In the genomic region with DNA sequence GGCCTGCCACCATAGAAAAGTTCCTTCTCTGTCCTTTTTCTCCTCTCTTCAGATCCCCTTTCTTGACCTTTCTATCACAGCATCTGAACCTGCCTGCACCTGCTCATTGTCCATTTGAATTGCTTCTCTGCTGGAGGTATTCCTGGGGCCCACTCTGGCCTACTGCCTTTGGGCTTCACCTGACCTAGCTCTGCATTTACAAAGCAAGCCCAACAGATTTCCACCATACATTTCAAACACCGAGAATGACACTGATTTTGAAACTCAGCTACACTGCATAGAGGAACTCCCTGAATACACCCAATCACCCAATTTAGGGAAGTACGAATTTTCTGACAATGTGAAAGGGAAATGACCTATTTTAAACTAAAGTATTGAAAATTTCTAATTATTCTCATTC, we compare ENCODE assay signal across 12 cellular contexts.
A peak's percentile ranks its signal among the peaks of the same experiment; 100 is the strongest.
DNase-seq lines count a peak whose midpoint lies in the region; ATAC-seq and TF ChIP-seq lines count a peak whose summit lies in the region.
"Had no signal": no experiment of that assay in that cellular context is flagged by ENCODE, and none has a peak within 500 bp of the region (broad histone marks: within the 10 kb centered on the region; RNA-seq: fewer than 3 reads in every experiment).

No MANE protein-coding gene starts in this region.

- no peak overlapping the region for H3K4me3 ChIP-seq in suprapubic skin

- H3K27me3 Mint-ChIP-seq in activated CD8-positive, alpha-beta T cell treated with anti-CD3 and anti-CD28 coated beads for 36 hours, result no peaks in the 10 kb centered on the region
- H3K27me3 Mint-ChIP-seq: activated CD4-positive, alpha-beta T cell treated with anti-CD3 and anti-CD28 coated beads, Interleukin-2, amount 10 ng/mL, durations not matched to agents 7 days and 5 days had no signal

- DNase-seq in iPS-NIHi11 (ENCODE audit: low spot score) (peak; percentile 46), suprapubic skin (ENCODE audit: low spot score in 2 of 2) (no peak), LoVo (ENCODE audit: low spot score) (no peak)
- DNase-seq in activated CD8-positive, alpha-beta T cell treated with anti-CD3 and anti-CD28 coated beads for 36 hours, result no peak
- DNase-seq: activated CD4-positive, alpha-beta T cell treated with anti-CD3 and anti-CD28 coated beads, Interleukin-2, amount 10 ng/mL, durations not matched to agents 7 days and 5 days; NCI-H82 had no signal

- ATAC-seq in GM18511 (IDR thresholded peaks at IDR 0.05; ENCODE audit: unreplicated experiment) (peak; percentile 91), GM21723 (IDR thresholded peaks at IDR 0.05; ENCODE audit: unreplicated experiment) (peak; percentile 86), HG03521 (IDR thresholded peaks at IDR 0.05; ENCODE audit: unreplicated experiment) (peak; percentile 70), HG03571 (IDR thresholded peaks at IDR 0.05; ENCODE audit: unreplicated experiment) (no peak)
- ATAC-seq in activated CD8-positive, alpha-beta T cell treated with anti-CD3 and anti-CD28 coated beads for 36 hours, result no peak

- POLR2A ChIA-PET in activated CD8-positive, alpha-beta T cell treated with anti-CD3 and anti-CD28 coated beads for 36 hours (lab: Charles Lee), result no interaction called here

- H3K27ac ChIP-seq in suprapubic skin, result no peak overlapping the region
- H3K27ac ChIP-seq: parathyroid adenoma had no signal

- no peak for TF ChIP-seq POLR2A in suprapubic skin (IDR thresholded peaks at IDR 0.05)

- WGBS in suprapubic skin, result 72% methylated on average over 2 of the region's 2 CpGs

- TF ChIP-seq EP300 in suprapubic skin (IDR thresholded peaks at IDR 0.05), result no peak

- H3K4me1 Mint-ChIP-seq in activated CD8-positive, alpha-beta T cell treated with anti-CD3 and anti-CD28 coated beads for 36 hours (ENCODE audit: low read depth), result peaks cover 10% of the 10 kb centered on the region
- H3K4me1 Mint-ChIP-seq: activated CD4-positive, alpha-beta T cell treated with anti-CD3 and anti-CD28 coated beads, Interleukin-2, amount 10 ng/mL, durations not matched to agents 7 days and 5 days had no signal

- H3K36me3 Mint-ChIP-seq in activated CD8-positive, alpha-beta T cell treated with anti-CD3 and anti-CD28 coated beads for 36 hours (ENCODE audit: low read depth), result peaks cover 2% of the 10 kb centered on the region
- H3K36me3 Mint-ChIP-seq: brain had no signal

- CTCF ChIA-PET in activated CD8-positive, alpha-beta T cell treated with anti-CD3 and anti-CD28 coated beads for 36 hours (lab: Charles Lee), result interaction anchor here (0.6 kb wide), 1 partner anchor 269 kb away, joined by 3 read pairs; no protein-coding TSS in a partner anchor

- TF ChIP-seq CTCF in activated CD8-positive, alpha-beta T cell treated with anti-CD3 and anti-CD28 coated beads for 36 hours (IDR thresholded peaks at IDR 0.05), result no peak
- TF ChIP-seq CTCF in suprapubic skin (IDR thresholded peaks at IDR 0.05), result no peak

- H3K4me1 ChIP-seq in suprapubic skin, result peaks cover 14% of the 10 kb centered on the region
- H3K4me1 ChIP-seq: parathyroid adenoma had no signal

- peaks cover 19% of the 10 kb centered on the region for H3K9me3 Mint-ChIP-seq in activated CD8-positive, alpha-beta T cell treated with anti-CD3 and anti-CD28 coated beads for 36 hours

- H3K27me3 ChIP-seq in suprapubic skin, result no peaks in the 10 kb centered on the region

- no peak overlapping the region for H3K4me3 Mint-ChIP-seq in activated CD8-positive, alpha-beta T cell treated with anti-CD3 and anti-CD28 coated beads for 36 hours
- H3K4me3 Mint-ChIP-seq: activated CD4-positive, alpha-beta T cell treated with anti-CD3 and anti-CD28 coated beads, Interleukin-2, amount 10 ng/mL, durations not matched to agents 7 days and 5 days; brain had no signal

- no peaks in the 10 kb centered on the region for H3K36me3 ChIP-seq in suprapubic skin

- H3K9me3 ChIP-seq in suprapubic skin, result no peaks in the 10 kb centered on the region

- no peak overlapping the region for H3K27ac Mint-ChIP-seq in activated CD8-positive, alpha-beta T cell treated with anti-CD3 and anti-CD28 coated beads for 36 hours
- H3K27ac Mint-ChIP-seq: activated CD4-positive, alpha-beta T cell treated with anti-CD3 and anti-CD28 coated beads, Interleukin-2, amount 10 ng/mL, durations not matched to agents 7 days and 5 days; brain had no signal

- intact Hi-C loops in activated CD8-positive, alpha-beta T cell treated with anti-CD3 and anti-CD28 coated beads for 36 hours (cut with micrococcal nuclease), result no loop called here

Comparison
In these comparisons a context has a peak if more than half of its experiments do, and no peak if none do; other contexts are left out.
1. ATAC-seq: peak in GM18511 (single experiment), GM21723 (single experiment) and HG03521 (single experiment); none in activated CD8-positive, alpha-beta T cell treated with anti-CD3 and anti-CD28 coated beads for 36 hours (single experiment) and HG03571 (single experiment).